Comparison of ENCODE assay signal across 1 cellular context in genomic region chr20:53100476-53100911, GRCh38.
TF ChIP-seq lines count a peak whose summit lies in the region.

No MANE protein-coding gene starts in this region.

TF ChIP-seq in SK-N-SH treated with all-trans-retinoic acid at 6 μM for 48 hours, 23 proteins besides CTCF, POLR2A, EP300 and RAD21 (continued from another document):
- TF ChIP-seq CREB5 (CRISPR knock-in tag; IDR thresholded peaks at IDR 0.05; ENCODE audit: low read depth) (peak; percentile 72), ZNF70 (CRISPR knock-in tag; IDR thresholded peaks at IDR 0.05) (no peak), CSDC2 (CRISPR knock-in tag; IDR thresholded peaks at IDR 0.05) (no peak), POU6F1 (CRISPR knock-in tag; IDR thresholded peaks at IDR 0.05; ENCODE audit: borderline replicate concordance, low read depth) (peak; percentile 24; the same call in 1 of the 2 replicates), ZFP3 (CRISPR knock-in tag; IDR thresholded peaks at IDR 0.05) (peak; percentile 27; the same call in 1 of the 2 replicates), SNAI2 (CRISPR knock-in tag; IDR thresholded peaks at IDR 0.05) (no peak), TCF4 (CRISPR knock-in tag; IDR thresholded peaks at IDR 0.05; ENCODE audit: borderline replicate concordance) (peak; percentile 91), ESRRG (CRISPR knock-in tag; IDR thresholded peaks at IDR 0.05) (no peak), PPARA (CRISPR knock-in tag; IDR thresholded peaks at IDR 0.05; ENCODE audit: borderline replicate concordance) (no peak), ZNF565 (CRISPR knock-in tag; conservative IDR thresholded peaks at IDR 0.05; ENCODE audit: low read depth) (no peak), ZNF8 (CRISPR knock-in tag; IDR thresholded peaks at IDR 0.05) (no peak), BACH2 (CRISPR knock-in tag; IDR thresholded peaks at IDR 0.05; ENCODE audit: borderline replicate concordance) (no peak), PATZ1 (CRISPR knock-in tag; IDR thresholded peaks at IDR 0.05; ENCODE audit: borderline replicate concordance) (no peak)
